ENCODE assay signal across 1 cellular context in genomic region chr7:128221929-128222403, GRCh38.
TF ChIP-seq lines count a peak whose summit lies in the region.

No MANE protein-coding gene starts in this region.

TF ChIP-seq in HCT116, 20 proteins besides CTCF, POLR2A, EP300 and RAD21 (continued from another document):
- TF ChIP-seq REST (IDR thresholded peaks at IDR 0.05; ENCODE audit: low read depth) (no peak), CBX3 (IDR thresholded peaks at IDR 0.05; ENCODE audit: low read depth) (no peak), JUND (IDR thresholded peaks at IDR 0.05) (peak; percentile 59; the same call in 1 of the 2 replicates), ZBTB33 (IDR thresholded peaks at IDR 0.05; ENCODE audit: extremely low read depth, insufficient replicate concordance, low read length) (no peak), SP1 (IDR thresholded peaks at IDR 0.05; ENCODE audit: low read depth) (peak; percentile 31; the same call in 1 of the 2 replicates), ZNF274 (IDR thresholded peaks at IDR 0.05; ENCODE audit: low read depth, low read length) (no peak), SRF (IDR thresholded peaks at IDR 0.05; ENCODE audit: low read depth) (no peak)
